ENCODE assay signal across 8 cellular contexts in genomic region chr1:183194527-183195145, GRCh38. TPM values are rescaled to one million over a fixed set of nuclear protein-coding genes. Genes with fewer than 3 reads are reported as not detected.
DNase-seq lines count a peak whose midpoint lies in the region; ATAC-seq and TF ChIP-seq lines count a peak whose summit lies in the region.

No MANE protein-coding gene starts in this region.

- H3K27ac ChIP-seq in neural progenitor cell (no peak overlapping the region), esophagus squamous epithelium (peak overlapping the region in 1 of 4 donors; percentile 6), ascending aorta (no peak overlapping the region)

- intact Hi-C loops in esophagus squamous epithelium (cut with DNase I) (no loop called here), ascending aorta (cut with DNase I) (no loop called here)

- H3K9ac ChIP-seq in neural progenitor cell = no peak overlapping the region

- peak; percentile 98 for ATAC-seq in GM19043 (IDR thresholded peaks at IDR 0.05; ENCODE audit: low read depth, unreplicated experiment)
- ATAC-seq in HG02678 (IDR thresholded peaks at IDR 0.05; ENCODE audit: unreplicated experiment) = peak; percentile 96

- H2AFZ ChIP-seq in neural progenitor cell (replicated peaks) = no peak overlapping the region

- H4K20me1 ChIP-seq in neural progenitor cell (ENCODE audit: low read depth) = no peaks in the 10 kb centered on the region

- no peaks in the 10 kb centered on the region for H3K27me3 Mint-ChIP-seq in neural progenitor cell (ENCODE audit: insufficient read depth, low read depth)

- H3K4me2 ChIP-seq in neural progenitor cell = no peak overlapping the region

- H3K79me2 ChIP-seq in neural progenitor cell (ENCODE audit: low read depth) = no peaks in the 10 kb centered on the region

- H3K36me3 ChIP-seq in neural progenitor cell (no peaks in the 10 kb centered on the region), esophagus squamous epithelium (no peaks in the 10 kb centered on the region), ascending aorta (no peaks in the 10 kb centered on the region)

- H3K9me3 ChIP-seq in neural progenitor cell (ENCODE audit: low read depth) = no peaks in the 10 kb centered on the region
- H3K9me3 ChIP-seq in esophagus squamous epithelium = no peaks in the 10 kb centered on the region
- H3K9me3 ChIP-seq in ascending aorta = no peaks in the 10 kb centered on the region

- H3K4me3 Mint-ChIP-seq in neural progenitor cell = no peak overlapping the region

- TF ChIP-seq CTCF in NB4 (IDR thresholded peaks at IDR 0.05; ENCODE audit: low read depth, low read length) (no peak), neural progenitor cell (IDR thresholded peaks at IDR 0.05) (no peak), esophagus squamous epithelium (IDR thresholded peaks at IDR 0.05) (no peak), ascending aorta (IDR thresholded peaks at IDR 0.05) (no peak)

- peak; percentile 21 for DNase-seq in NB4 (ENCODE audit: low read depth)
- peak; percentile 13 for DNase-seq in neural progenitor cell (ENCODE audit: low spot score)
- DNase-seq in LoVo (ENCODE audit: low spot score) = no peak
- DNase-seq in NCI-H2227 (lab: John Stamatoyannopoulos, UW; ENCODE audit: unreplicated experiment) = no peak
- no peak for DNase-seq in esophagus squamous epithelium (lab: John Stamatoyannopoulos, UW)
- no peak for DNase-seq in ascending aorta (ENCODE audit: low spot score in 2 of 2)

- peaks cover 8% of the 10 kb centered on the region for H3K4me1 Mint-ChIP-seq in neural progenitor cell

- H3K4me3 ChIP-seq in NB4 (ENCODE audit: low read depth, low read length) (no peak overlapping the region), neural progenitor cell (no peak overlapping the region), esophagus squamous epithelium (no peak overlapping the region), ascending aorta (no peak overlapping the region)

- H3K36me3 Mint-ChIP-seq in neural progenitor cell = no peaks in the 10 kb centered on the region

- peaks cover 2% of the 10 kb centered on the region for H3K9me3 Mint-ChIP-seq in neural progenitor cell

- peaks cover 5% of the 10 kb centered on the region for H3K4me1 ChIP-seq in neural progenitor cell
- H3K4me1 ChIP-seq in esophagus squamous epithelium = peaks cover 0 to 16% (median 9%) of the 10 kb centered on the region in 3 donors
- no peaks in the 10 kb centered on the region for H3K4me1 ChIP-seq in ascending aorta

- WGBS in esophagus squamous epithelium, 2 donors = 55 to 94% methylated on average over 1 of the region's 1 CpG

- H3K27me3 ChIP-seq in neural progenitor cell = no peaks in the 10 kb centered on the region
- H3K27me3 ChIP-seq in esophagus squamous epithelium = no peaks in the 10 kb centered on the region
- H3K27me3 ChIP-seq in ascending aorta = no peaks in the 10 kb centered on the region

- TF ChIP-seq POLR2A in NB4 (IDR thresholded peaks at IDR 0.05; ENCODE audit: extremely low read depth, insufficient read length) = no peak
- no peak for TF ChIP-seq POLR2A in esophagus squamous epithelium (IDR thresholded peaks at IDR 0.05)

- H3F3A ChIP-seq in neural progenitor cell (ENCODE audit: low read depth) = no peaks in the 10 kb centered on the region

- no peak overlapping the region for H3K27ac Mint-ChIP-seq in neural progenitor cell

RNA-seq across cellular contexts. Expression of gene LAMC2, which starts 8.6 kb away (rescaled TPM):
- total RNA-seq in neural progenitor cell (ENCODE audit: low replicate concordance) (0.36 and 0.46 TPM in 2 replicates), esophagus squamous epithelium (10 to 100 TPM in 3 of 4 donors, 1 to 10 TPM in 1; 9.4 to 17.4 (median 15.9) TPM), ascending aorta (1.1 TPM)

Comparison
In these comparisons a context has a peak if more than half of its experiments do, and no peak if none do; other contexts are left out.
1. DNase-seq: peak in NB4 (single experiment) and neural progenitor cell (single experiment); none in LoVo (single experiment), NCI-H2227 (single experiment), esophagus squamous epithelium (single experiment) and ascending aorta (0 of 2).